9 cellular contexts compared by ENCODE assay signal in the genomic region with DNA sequence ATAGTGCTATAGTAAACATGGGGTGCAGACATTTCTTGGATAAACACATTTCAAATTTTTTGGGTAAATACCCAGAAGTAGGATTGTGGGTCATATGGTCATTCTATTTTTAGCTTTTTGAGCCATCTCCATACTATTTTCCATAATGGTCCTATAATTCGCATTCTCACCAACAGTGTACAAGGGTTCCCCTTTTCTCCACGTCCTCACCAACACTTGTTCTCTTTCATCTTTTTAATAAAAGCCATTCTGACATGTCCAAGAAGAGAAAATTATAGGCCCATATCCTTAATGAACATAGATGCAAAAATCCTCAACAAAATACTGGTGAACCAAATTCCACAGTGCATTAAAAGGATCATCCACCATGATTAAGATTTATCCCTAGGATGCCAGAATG. TPM values are rescaled to one million over a fixed set of nuclear protein-coding genes. Genes with fewer than 3 reads are reported as not detected.
"Had no signal": no experiment of that assay in that cellular context is flagged by ENCODE, and none has a peak within 500 bp of the region (broad histone marks: within the 10 kb centered on the region; RNA-seq: fewer than 3 reads in every experiment).

No MANE protein-coding gene starts in this region.

- H3K27ac ChIP-seq: GM23248 had no signal

- DNase-seq: GM23248, GOT3, H7, H9, HCEC 1CT, HFFc6 had no signal

- H3K9me3 ChIP-seq: HAP-1 had no signal

- H3K4me2 ChIP-seq: GM23338 had no signal

- H3K36me3 ChIP-seq: HAP-1 had no signal

- H3K4me3 ChIP-seq: GM23248, GM23338, HAP-1 had no signal

- H2AFZ ChIP-seq: GM23248, GM23338 had no signal

RNA-seq across cellular contexts. Expression of gene STUM, which starts 8.9 kb away (rescaled TPM):
- total RNA-seq: H4, HFFc6 had no signal
